ENCODE assay signal across 1 cellular context in genomic region chr22:38339893-38340292, GRCh38.
TF ChIP-seq lines count a peak whose summit lies in the region.

No MANE protein-coding gene starts in this region.

TF ChIP-seq in HepG2, 621 proteins besides CTCF, POLR2A, EP300 and RAD21:
- TF ChIP-seq ZNF770 (CRISPR knock-in tag; IDR thresholded peaks at IDR 0.05): 0 out of 2 replicates have a peak, but pooled peaks have one; percentile 36
